In genomic region chr4:20480161-20480947, GRCh38 we compare ENCODE assay signal across 28 cellular contexts.
"Had no signal": no experiment of that assay in that cellular context is flagged by ENCODE, and none has a peak within 500 bp of the region (broad histone marks: within the 10 kb centered on the region; RNA-seq: fewer than 3 reads in every experiment).

No MANE protein-coding gene starts in this region.

- H3K4me1 ChIP-seq: adrenal gland, ascending aorta, left ventricle myocardium inferior, stomach, suprapubic skin, tibial nerve had no signal

- FAIRE-seq: colon, endothelial cell of umbilical vein, TTC549 had no signal

- H3K4me3 ChIP-seq: adrenal gland, ascending aorta, dorsolateral prefrontal cortex, left ventricle myocardium inferior, sigmoid colon, smooth muscle cell, stomach, suprapubic skin, tibial nerve had no signal

- H3K9me3 ChIP-seq: adrenal gland, ascending aorta, left ventricle myocardium inferior, sigmoid colon, stomach, suprapubic skin, tibial nerve had no signal

- ATAC-seq: effector memory CD8-positive, alpha-beta T cell; esophagus mucosa; stimulated activated memory B cell treated with anti-CD40 and anti-IgM and Interleukin-4, amounts not matched to agents 10 μg/mL and 1 μg/mL and 100 μg/mL, for 72 hours; WTC11 had no signal

- H3K27me3 ChIP-seq: adrenal gland, ascending aorta, brain microvascular endothelial cell, dorsolateral prefrontal cortex, sigmoid colon, stomach, suprapubic skin, tibial nerve had no signal

- H3K36me3 ChIP-seq: adrenal gland, ascending aorta, brain microvascular endothelial cell, left ventricle myocardium inferior, sigmoid colon, stomach, suprapubic skin, tibial nerve had no signal

- DNase-seq: activated CD4-positive, alpha-beta T cell treated with anti-CD3 and anti-CD28 coated beads, Interleukin-2, amount 50 U/mL, for 4 hours; activated CD8-positive, alpha-beta memory T cell treated with anti-CD3 and anti-CD28 coated beads for 24 hours; activated CD8-positive, alpha-beta memory T cell treated with anti-CD3 and anti-CD28 coated beads, Interleukin-2, amount 50 U/mL, for 4 hours; activated naive CD4-positive, alpha-beta T cell; activated T-cell treated with anti-CD3 and anti-CD28 coated beads, Interleukin-2, amount 50 U/mL, for 24 hours; adrenal gland; brain microvascular endothelial cell; dorsolateral prefrontal cortex; effector memory CD8-positive, alpha-beta T cell; foreskin melanocyte; hippocampal formation; kidney glomerular epithelial cell; left ventricle myocardium inferior; occipital lobe; posterior cingulate gyrus; sigmoid colon; stimulated activated CD4-positive, alpha-beta T cell treated with anti-CD3 and anti-CD28 coated beads, Interleukin-15, amount 100 ng/mL, for 24 hours; stomach had no signal
